ENCODE assay signal across 9 cellular contexts in genomic region chr15:30173041-30173608, GRCh38. TPM values are rescaled to one million over a fixed set of nuclear protein-coding genes. Genes with fewer than 3 reads are reported as not detected.
DNase-seq lines count a peak whose midpoint lies in the region; ATAC-seq, FAIRE-seq and TF ChIP-seq lines count a peak whose summit lies in the region.
"Not testable (repeated sequence)": the region's sequence is repeated elsewhere in the genome, so short reads cannot be mapped to it uniquely, and the experiment has no call there.
"Had no signal": no experiment of that assay in that cellular context is flagged by ENCODE, and none has a peak within 500 bp of the region (broad histone marks: within the 10 kb centered on the region; RNA-seq: fewer than 3 reads in every experiment).

No MANE protein-coding gene starts in this region.

- peak; percentile 60 for ATAC-seq in GM19035 (IDR thresholded peaks at IDR 0.05; ENCODE audit: unreplicated experiment)
- peak; percentile 68 for ATAC-seq in HG03175 (IDR thresholded peaks at IDR 0.05; ENCODE audit: unreplicated experiment)
- peak; percentile 74 for ATAC-seq in left lung
- peak; percentile 70 for ATAC-seq in aorta (ENCODE audit: low FRiP score)

- H3K4me3 ChIP-seq in left lung; aorta (ENCODE audit: low read length in 2 of 2): not testable (repeated sequence)

- 18 to 24% methylated on average over 6 to 7 of the region's 11 CpGs for WGBS in aorta, 2 donors

- not testable (repeated sequence) for H3K9me3 ChIP-seq in left lung; aorta (ENCODE audit: control insufficient read depth, low read length)

- intact Hi-C loops in left lung (cut with DNase I); aorta (cut with DNase I): not testable (repeated sequence)

- FAIRE-seq in colon (lab: Jason Lieb, UNC), result peak; percentile 45

- not testable (repeated sequence) for H3K27me3 ChIP-seq in left lung; aorta (ENCODE audit: control insufficient read depth in 1 of 2, insufficient read depth in 2 of 2, low read length in 1 of 2)

- H3K36me3 ChIP-seq in left lung; aorta (ENCODE audit: control insufficient read depth in 1 of 2, insufficient read depth in 2 of 2, low read length in 1 of 2): not testable (repeated sequence)

- peak; percentile 57 for DNase-seq in T follicular helper cell (ENCODE audit: low read depth)
- peak; percentile 79 for DNase-seq in activated T-cell treated with anti-CD3 and anti-CD28 coated beads, Interleukin-2, amount 50 U/mL, for 1 hour
- peak; percentile 37 to 74 for DNase-seq in left lung
- DNase-seq in stimulated activated CD4-positive, alpha-beta T cell treated with anti-CD3 and anti-CD28 coated beads, Interleukin-15, amount 100 ng/mL, for 24 hours, result peak; percentile 75
- peak; percentile 47 to 78 for DNase-seq in aorta

- TF ChIP-seq CTCF in left lung (IDR thresholded peaks at IDR 0.05), result peak in 1 of 2 donors; percentile 20

- not testable (repeated sequence) for H3K27ac ChIP-seq in left lung; aorta (ENCODE audit: low read depth in 1 of 2, low read length in 2 of 2)

- H3K4me1 ChIP-seq in left lung; aorta (ENCODE audit: control insufficient read depth in 1 of 2, insufficient read depth in 2 of 2, low read length in 2 of 2): not testable (repeated sequence)

RNA-seq across cellular contexts. Expression of gene GOLGA8T, which starts 38.3 kb away (rescaled TPM):
- total RNA-seq in left lung (under 1 TPM in 1 of 2 donors, not detected in 1; 0.29 TPM), aorta (under 1 TPM in 1 of 2 donors, not detected in 1; 0.48 TPM)
- not detected for polyA plus RNA-seq in aorta
- total RNA-seq: G401 had no signal
